ENCODE assay signal across 8 cellular contexts in the genomic region with DNA sequence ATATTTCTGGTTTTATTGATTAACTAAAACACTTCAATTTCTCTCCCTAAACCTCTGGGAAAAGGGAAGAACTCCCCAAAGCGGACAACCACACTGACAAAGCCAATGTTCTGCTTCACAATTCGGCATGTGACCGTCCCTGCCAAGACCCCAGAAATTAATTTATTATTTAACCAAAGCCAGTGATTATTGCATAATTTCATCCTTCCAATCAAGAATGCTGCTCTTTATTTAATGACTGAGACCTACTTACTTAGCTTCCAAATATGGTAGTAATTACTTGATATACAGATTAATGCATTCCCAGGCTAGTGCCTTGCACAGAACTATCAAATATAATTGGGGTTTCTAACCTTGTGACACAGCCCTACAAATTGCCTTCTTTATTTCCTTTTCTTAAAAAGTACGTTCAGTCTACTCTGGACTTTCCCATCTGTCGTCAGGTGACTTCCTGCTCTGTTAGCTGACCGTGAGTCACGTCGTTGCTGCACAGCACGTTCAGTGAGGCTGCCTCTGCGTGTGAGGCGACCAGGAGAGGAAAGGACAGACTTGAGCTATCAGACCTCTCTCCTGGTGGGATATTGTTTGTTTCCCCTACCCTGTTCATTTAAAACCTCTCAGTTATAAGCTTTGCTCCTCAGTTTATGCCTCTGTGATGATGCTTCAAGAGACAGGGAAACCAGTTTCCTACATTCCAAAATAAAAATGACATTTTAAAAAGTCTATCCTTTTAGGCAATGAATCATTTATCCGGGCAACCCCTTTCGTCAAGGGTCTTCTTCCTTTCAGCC. TPM values are rescaled to one million over a fixed set of nuclear protein-coding genes. Genes with fewer than 3 reads are reported as not detected.
DNase-seq lines count a peak whose midpoint lies in the region; ATAC-seq, FAIRE-seq and TF ChIP-seq lines count a peak whose summit lies in the region.

No MANE protein-coding gene starts in this region.

- no peaks in the 10 kb centered on the region for H3K79me2 ChIP-seq in keratinocyte (ENCODE audit: control insufficient read depth, insufficient read depth, low read length)

- in situ Hi-C loops in Caki2 (cut with HindIII; ENCODE audit: low pct_unique_long_range_greater_than_20kb, low sequenced_read_pairs): no loop called here

- peak overlapping the region; percentile 58 for H3K4me2 ChIP-seq in keratinocyte (ENCODE audit: control insufficient read depth, extremely low read depth, insufficient read depth, low read depth, low read length)

- H3K4me1 ChIP-seq in ascending aorta (no peaks in the 10 kb centered on the region), keratinocyte (ENCODE audit: control insufficient read depth, extremely low read depth, insufficient read depth, low read length) (peaks cover 54% of the 10 kb centered on the region)

- DNase-seq in Caki2 (ENCODE audit: low read depth) (peak; percentile 81), T-helper 22 cell (ENCODE audit: low read depth) (peak; percentile 85), ascending aorta (ENCODE audit: low spot score in 2 of 2) (peak; percentile 76 to 84), keratinocyte (ENCODE audit: low read depth, low spot score) (peak; percentile 73), NCI-H128 (lab: John Stamatoyannopoulos, UW; ENCODE audit: unreplicated experiment) (no peak)
- DNase-seq in stimulated activated CD4-positive, alpha-beta T cell treated with anti-CD3 and anti-CD28 coated beads, Interleukin-4, amount 100 ng/mL, for 4 hours: peak; percentile 66 to 87

- H2AFZ ChIP-seq in keratinocyte (ENCODE audit: control insufficient read depth, low read length): no peak overlapping the region

- intact Hi-C loops in ascending aorta (cut with DNase I): loop anchor here (5.0 kb wide), 1 partner anchor 89 kb away; no protein-coding TSS in a partner anchor

- dilution Hi-C loops in keratinocyte (cut with MboI; ENCODE audit: extremely low pct_ligation_motif_present, low sequenced_read_pairs): no loop called here

- peak; percentile 84 for ATAC-seq in GM19468 (IDR thresholded peaks at IDR 0.05; ENCODE audit: extremely low read depth, unreplicated experiment)
- peak; percentile 79 for ATAC-seq in HG03575 (IDR thresholded peaks at IDR 0.05; ENCODE audit: extremely low read depth, insufficient number of reproducible peaks, low FRiP score, unreplicated experiment)

- H3K27ac ChIP-seq in ascending aorta (peak overlapping the region; percentile 5 to 39), keratinocyte (ENCODE audit: control insufficient read depth, insufficient read depth, low read length) (peak overlapping the region; percentile 83)

- no peak for TF ChIP-seq CTCF in ascending aorta (IDR thresholded peaks at IDR 0.05)
- no peak for TF ChIP-seq CTCF in keratinocyte (optimal IDR thresholded peaks at IDR 0.05 in 1 of 3, IDR thresholded peaks at IDR 0.05 in 1 of 3, conservative IDR thresholded peaks at IDR 0.05 in 1 of 3; ENCODE audit: extremely low read depth in 1 of 3, insufficient read depth in 2 of 3, low read length in 3 of 3)

- peak; percentile 98 for FAIRE-seq in keratinocyte (lab: Jason Lieb, UNC)

- H3K27me3 ChIP-seq in ascending aorta: no peaks in the 10 kb centered on the region
- no peaks in the 10 kb centered on the region for H3K27me3 ChIP-seq in keratinocyte (ENCODE audit: control insufficient read depth, extremely low read depth, insufficient read depth, low read length)

- no peaks in the 10 kb centered on the region for H4K20me1 ChIP-seq in keratinocyte (ENCODE audit: control insufficient read depth, extremely low read depth, insufficient read depth, low read length)

- no peaks in the 10 kb centered on the region for H3K9me1 ChIP-seq in keratinocyte (ENCODE audit: control insufficient read depth, extremely low read depth, insufficient read depth, low read length)

- peak overlapping the region; percentile 55 for H3K9ac ChIP-seq in keratinocyte (ENCODE audit: control insufficient read depth, extremely low read depth, insufficient read depth, low read length)

- H3K4me3 ChIP-seq in ascending aorta: no peak overlapping the region
- no peak overlapping the region for H3K4me3 ChIP-seq in keratinocyte (ENCODE audit: control insufficient read depth in 2 of 3, extremely low read depth in 1 of 3, insufficient read depth in 2 of 3, low read depth in 1 of 3, low read length in 3 of 3)

- H3K9me3 ChIP-seq in ascending aorta (no peaks in the 10 kb centered on the region), keratinocyte (ENCODE audit: control insufficient read depth, low read depth, low read length) (no peaks in the 10 kb centered on the region)

- H3K36me3 ChIP-seq in ascending aorta (no peaks in the 10 kb centered on the region), keratinocyte (ENCODE audit: control insufficient read depth in 2 of 2, extremely low read depth in 1 of 2, insufficient read depth in 2 of 2, low read length in 2 of 2) (no peaks in the 10 kb centered on the region)

RNA-seq across cellular contexts. Expression of a gene that starts 55.7 kb away (rescaled TPM):
- total RNA-seq in Caki2 (2014; rRNA removed; shearing (Covaris generic); ENCODE audit: low replicate concordance): 6.1 and 19.2 TPM in 2 replicates
- 24.5 TPM for total RNA-seq in ascending aorta
- 73.3 to 141 TPM (median 109 TPM) in 3 replicates for polyA plus RNA-seq in keratinocyte
- polyA plus RNA-seq in keratinocyte (2011; ENCODE audit: low read depth): 142 TPM
- polyA plus RNA-seq in keratinocyte (2011; cell fraction: cytosol; rRNA removed): 44.6 and 69.6 TPM in 2 replicates
- 452 and 544 TPM in 2 replicates for polyA plus RNA-seq in keratinocyte (2011; cell fraction: nucleus; rRNA removed)
- 40.8 and 90.7 TPM in 2 replicates for polyA plus RNA-seq in keratinocyte (2012; ENCODE audit: low replicate concordance)
- 81.8 to 113 TPM (median 110 TPM) in 3 replicates for polyA minus RNA-seq in keratinocyte
- 42.4 TPM for polyA minus RNA-seq in keratinocyte (2011; cell fraction: cytosol; rRNA and poly(A)+ RNA removed)
- 149 and 322 TPM in 2 replicates for polyA minus RNA-seq in keratinocyte (2011; cell fraction: nucleus; rRNA and poly(A)+ RNA removed)
